22 cellular contexts compared by ENCODE assay signal in the genomic region with DNA sequence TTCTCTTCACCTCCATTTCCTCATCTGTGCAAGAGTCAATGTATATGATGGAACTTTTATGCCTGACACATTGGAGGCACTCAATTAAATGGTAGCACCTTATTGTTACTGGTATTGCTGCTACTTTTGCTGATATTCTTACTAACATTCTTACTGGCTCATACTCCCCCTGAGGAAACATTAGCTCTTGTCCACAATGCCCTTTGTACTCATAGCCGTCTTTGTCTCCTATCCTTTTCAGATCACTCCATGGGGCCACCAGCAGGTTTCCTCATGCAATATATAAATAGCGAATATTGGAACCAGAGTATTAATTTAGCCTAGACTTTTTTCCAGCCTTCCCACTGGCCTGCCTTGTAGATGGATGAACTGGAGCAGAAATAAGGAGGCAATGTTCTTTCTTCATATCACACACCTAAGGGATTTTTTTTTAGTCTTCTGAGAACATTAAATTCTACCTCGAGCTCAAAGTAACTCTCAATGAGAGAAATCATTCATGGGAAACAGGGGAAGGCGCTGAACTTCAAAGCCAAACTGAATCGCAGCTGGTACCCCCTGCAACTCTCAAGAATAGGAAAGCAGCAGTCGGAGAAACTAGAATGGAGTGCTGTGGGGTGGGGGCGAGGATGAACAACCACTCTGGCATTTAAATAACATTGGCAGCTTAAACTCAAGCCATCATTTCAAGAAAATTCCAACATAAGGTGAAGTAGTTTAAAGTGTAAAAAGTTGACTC.
"Had no signal": no experiment of that assay in that cellular context is flagged by ENCODE, and none has a peak within 500 bp of the region (broad histone marks: within the 10 kb centered on the region; RNA-seq: fewer than 3 reads in every experiment).

No MANE protein-coding gene starts in this region.

- H2AFZ ChIP-seq: hepatocyte had no signal

- H3K9me3 ChIP-seq: esophagus muscularis mucosa, suprapubic skin, uterus had no signal

- H3K79me2 ChIP-seq: hepatocyte had no signal

- H3K4me1 ChIP-seq: esophagus muscularis mucosa, left lung, suprapubic skin, uterus had no signal

- H3K4me3 ChIP-seq: esophagus muscularis mucosa, hepatocyte, left lung, lung, suprapubic skin, uterus had no signal

- H3K36me3 ChIP-seq: esophagus muscularis mucosa, left lung, suprapubic skin, uterus had no signal

- H3K27ac ChIP-seq: esophagus muscularis mucosa, hepatocyte, left lung, suprapubic skin, uterus had no signal

- H3K4me2 ChIP-seq: hepatocyte had no signal

- DNase-seq: activated CD4-positive, alpha-beta T cell treated with anti-CD3 and anti-CD28 coated beads, Interleukin-2, amount 50 U/mL, for 1 hour; activated CD4-positive, CD25-positive, alpha-beta regulatory T cell; activated CD8-positive, alpha-beta T cell treated with anti-CD3 and anti-CD28 coated beads, Interleukin-2, amount 10 ng/mL, durations not matched to agents 7 days and 5 days; activated gamma-delta T cell; activated naive CD4-positive, alpha-beta T cell treated with anti-CD3 and anti-CD28 coated beads, Interleukin-2, amount 50 U/mL, for 16 hours; activated naive CD8-positive, alpha-beta T cell treated with anti-CD3 and anti-CD28 coated beads, Interleukin-2, amount 50 U/mL, for 24 hours; anterior cingulate cortex; effector memory CD4-positive, alpha-beta T cell; glutamatergic neuron; kidney glomerular epithelial cell; left lung; naive thymus-derived CD4-positive, alpha-beta T cell; small intestine; stimulated activated CD4-positive, alpha-beta T cell treated with anti-CD3 and anti-CD28 coated beads, Interleukin-2, amount 100 ng/mL, for 24 hours; stimulated activated naive CD8-positive, alpha-beta T cell treated with anti-CD3 and anti-CD28 coated beads, Interleukin-15, amount 100 ng/mL, for 72 hours; T1000; trophoblast cell; uterus had no signal

- H3K27me3 ChIP-seq: esophagus muscularis mucosa, hepatocyte, left lung, suprapubic skin, uterus had no signal
